ENCODE assay signal across 1 cellular context in the genomic region with DNA sequence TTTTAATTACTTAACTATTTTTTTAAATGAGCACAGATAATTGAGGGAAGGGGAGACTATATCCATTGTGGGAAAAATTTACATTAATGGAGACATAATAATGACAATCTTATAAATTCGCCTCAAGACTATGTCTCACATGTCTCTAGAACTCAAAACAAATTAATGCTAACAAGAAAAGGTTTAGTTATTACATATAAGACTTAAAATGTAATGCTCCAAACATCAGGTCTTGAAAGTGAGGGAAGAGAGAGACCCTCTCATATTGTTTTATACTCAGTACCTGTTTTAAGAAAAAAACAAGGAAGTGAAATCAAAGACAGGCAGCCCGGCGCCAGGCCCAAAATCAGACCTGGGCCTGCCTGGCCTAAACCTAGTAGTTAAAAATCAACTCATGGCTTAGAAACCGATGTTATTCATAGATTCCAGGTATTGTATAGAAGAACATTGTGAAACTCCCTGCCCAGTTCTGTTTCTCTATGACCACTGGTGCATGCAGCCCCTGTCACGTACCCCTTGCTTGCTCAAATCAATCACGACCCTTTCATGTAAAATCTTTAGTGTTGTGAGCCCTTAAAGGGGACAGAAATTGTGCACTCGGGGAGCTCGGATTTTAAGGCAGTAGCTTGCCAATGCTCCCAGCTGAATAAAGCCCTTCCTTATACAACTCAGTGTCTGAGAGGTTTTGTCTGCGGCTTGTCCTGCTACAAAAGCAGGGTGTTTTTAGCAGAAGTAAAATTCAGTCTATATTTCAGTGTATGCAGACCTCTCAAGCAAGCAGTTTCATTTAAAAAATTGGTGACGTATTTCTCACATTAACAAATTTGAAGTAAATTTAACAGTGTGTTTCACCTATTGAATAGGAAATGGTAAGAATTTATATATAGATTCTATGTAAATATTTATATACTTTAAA.
A peak's percentile ranks its signal among the peaks of the same experiment; 100 is the strongest.
TF ChIP-seq lines count a peak whose summit lies in the region.

No MANE protein-coding gene starts in this region.

TF ChIP-seq in GM12878, 131 proteins besides CTCF, POLR2A, EP300 and RAD21 (continued from another document):
- TF ChIP-seq MTA2 (IDR thresholded peaks at IDR 0.05; ENCODE audit: low read depth): peak; percentile 49; the same call in 1 of the 2 replicates
- TF ChIP-seq DPF2 (IDR thresholded peaks at IDR 0.05): 0 out of 2 replicates have a peak, but pooled peaks have one; percentile 20
- TF ChIP-seq, protein P1, sequence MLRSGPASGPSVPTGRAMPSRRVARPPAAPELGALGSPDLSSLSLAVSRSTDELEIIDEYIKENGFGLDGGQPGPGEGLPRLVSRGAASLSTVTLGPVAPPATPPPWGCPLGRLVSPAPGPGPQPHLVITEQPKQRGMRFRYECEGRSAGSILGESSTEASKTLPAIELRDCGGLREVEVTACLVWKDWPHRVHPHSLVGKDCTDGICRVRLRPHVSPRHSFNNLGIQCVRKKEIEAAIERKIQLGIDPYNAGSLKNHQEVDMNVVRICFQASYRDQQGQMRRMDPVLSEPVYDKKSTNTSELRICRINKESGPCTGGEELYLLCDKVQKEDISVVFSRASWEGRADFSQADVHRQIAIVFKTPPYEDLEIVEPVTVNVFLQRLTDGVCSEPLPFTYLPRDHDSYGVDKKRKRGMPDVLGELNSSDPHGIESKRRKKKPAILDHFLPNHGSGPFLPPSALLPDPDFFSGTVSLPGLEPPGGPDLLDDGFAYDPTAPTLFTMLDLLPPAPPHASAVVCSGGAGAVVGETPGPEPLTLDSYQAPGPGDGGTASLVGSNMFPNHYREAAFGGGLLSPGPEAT (IDR thresholded peaks at IDR 0.05; ENCODE audit: low read depth): peak; percentile 58; the same call in 1 of the 2 replicates
